In the genomic region with DNA sequence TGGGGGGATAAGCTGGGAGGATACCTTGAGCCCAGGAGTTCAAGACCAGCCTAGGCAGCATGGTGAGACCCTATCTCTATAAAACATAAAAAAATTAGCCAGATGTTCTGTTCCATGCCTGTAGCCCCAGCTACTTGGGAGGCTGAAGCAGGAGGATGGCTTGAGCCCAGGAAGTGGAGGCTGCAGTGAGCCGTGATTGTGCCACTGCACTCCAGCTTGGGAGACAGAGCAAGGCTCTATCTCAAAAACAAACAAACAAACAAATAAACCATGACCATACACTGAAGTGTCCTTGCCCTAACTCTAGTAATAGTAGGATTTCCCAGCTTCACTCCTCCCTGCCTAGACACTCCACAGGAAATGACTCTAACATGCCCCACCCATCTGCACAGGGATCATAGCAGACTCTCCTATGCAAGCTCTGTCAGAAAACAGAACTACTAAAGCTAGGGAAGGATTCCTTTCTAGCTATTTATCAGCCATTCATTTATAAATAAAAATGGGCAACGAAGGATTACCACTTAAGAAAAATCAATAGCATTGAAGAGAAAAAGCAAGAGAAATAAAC, we compare ENCODE assay signal across 16 cellular contexts. TPM values are rescaled to one million over a fixed set of nuclear protein-coding genes. Genes with fewer than 3 reads are reported as not detected.
A peak's percentile ranks its signal among the peaks of the same experiment; 100 is the strongest.
DNase-seq lines count a peak whose midpoint lies in the region; ATAC-seq and FAIRE-seq lines count a peak whose summit lies in the region.
"Had no signal": no experiment of that assay in that cellular context is flagged by ENCODE, and none has a peak within 500 bp of the region (broad histone marks: within the 10 kb centered on the region; RNA-seq: fewer than 3 reads in every experiment).

No MANE protein-coding gene starts in this region.

- intact Hi-C loops in sciatic nerve (cut with DNase I), result no loop called here

- H3K27me3 ChIP-seq in small intestine (ENCODE audit: control insufficient read depth in 2 of 2, insufficient read depth in 2 of 2, low read length in 2 of 2), result no peaks in the 10 kb centered on the region
- H3K27me3 ChIP-seq: spleen, tibial nerve had no signal

- no peaks in the 10 kb centered on the region for H3K36me3 ChIP-seq in small intestine (ENCODE audit: control insufficient read depth in 2 of 2, insufficient read depth in 2 of 2, low read length in 2 of 2)
- H3K36me3 ChIP-seq: left ventricle myocardium inferior, spleen, tibial nerve had no signal

- H3K4me3 ChIP-seq in small intestine (ENCODE audit: low read depth in 1 of 2, low read length in 2 of 2), result no peak overlapping the region
- H3K4me3 ChIP-seq: coronary artery, left ventricle myocardium inferior, PC-9, spleen, tibial nerve had no signal

- H3K4me1 ChIP-seq in small intestine (ENCODE audit: control insufficient read depth in 2 of 2, insufficient read depth in 1 of 2, low read depth in 1 of 2, low read length in 1 of 2), result no peaks in the 10 kb centered on the region

- FAIRE-seq in small intestine (lab: Jason Lieb, UNC), result no peak

- no peak overlapping the region for H3K27ac ChIP-seq in small intestine (ENCODE audit: low read depth in 1 of 2, low read length in 1 of 2)
- H3K27ac ChIP-seq: coronary artery, left ventricle myocardium inferior, PC-9, spleen, tibial nerve had no signal

- DNase-seq in NCI-H146 (lab: John Stamatoyannopoulos, UW) (peak; percentile 42), NCI-H146 treated with DMSO at 0.1 percent for 48 hours (lab: John Stamatoyannopoulos, UW; ENCODE audit: unreplicated experiment) (no peak), NCI-H69 (lab: John Stamatoyannopoulos, UW) (peak; percentile 18), dermis blood vessel endothelial cell (peak; percentile 21), small intestine (peak; percentile 30), sciatic nerve (ENCODE audit: low spot score) (no peak), pons (ENCODE audit: low spot score) (no peak)
- no peak for DNase-seq in activated CD4-positive, alpha-beta T cell treated with anti-CD3 and anti-CD28 coated beads, Interleukin-2, amount 50 U/mL, for 1 hour
- DNase-seq: DND-41, head of caudate nucleus, left ventricle myocardium inferior, NCI-H2107, PC-9, spleen had no signal

- no peak for ATAC-seq in sciatic nerve

- H3K9me3 ChIP-seq in small intestine (ENCODE audit: control insufficient read depth, low read depth), result no peaks in the 10 kb centered on the region
- H3K9me3 ChIP-seq: left ventricle myocardium inferior, spleen, tibial nerve had no signal

- 64 to 76% (median 69%) methylated on average over 2 of the region's 2 CpGs for WGBS in small intestine, 3 donors

RNA-seq across cellular contexts. Expression of a gene that starts 4.6 kb away (rescaled TPM):
- total RNA-seq in dermis blood vessel endothelial cell (not detected in 2 replicates), sciatic nerve (0.49 TPM)
- polyA plus RNA-seq in small intestine, result not detected
- total RNA-seq: PC-9, spleen had no signal
- polyA plus RNA-seq: spleen had no signal

Comparison
In these comparisons a context has a peak if more than half of its experiments do, and no peak if none do; other contexts are left out.
1. DNase-seq: peak in NCI-H146 (single experiment), NCI-H69 (single experiment), dermis blood vessel endothelial cell (single experiment) and small intestine (single experiment); none in NCI-H146 treated with DMSO at 0.1 percent for 48 hours (single experiment), activated CD4-positive, alpha-beta T cell treated with anti-CD3 and anti-CD28 coated beads, Interleukin-2, amount 50 U/mL, for 1 hour (single experiment), sciatic nerve (single experiment) and pons (single experiment).